ENCODE assay signal across 9 cellular contexts in the genomic region with DNA sequence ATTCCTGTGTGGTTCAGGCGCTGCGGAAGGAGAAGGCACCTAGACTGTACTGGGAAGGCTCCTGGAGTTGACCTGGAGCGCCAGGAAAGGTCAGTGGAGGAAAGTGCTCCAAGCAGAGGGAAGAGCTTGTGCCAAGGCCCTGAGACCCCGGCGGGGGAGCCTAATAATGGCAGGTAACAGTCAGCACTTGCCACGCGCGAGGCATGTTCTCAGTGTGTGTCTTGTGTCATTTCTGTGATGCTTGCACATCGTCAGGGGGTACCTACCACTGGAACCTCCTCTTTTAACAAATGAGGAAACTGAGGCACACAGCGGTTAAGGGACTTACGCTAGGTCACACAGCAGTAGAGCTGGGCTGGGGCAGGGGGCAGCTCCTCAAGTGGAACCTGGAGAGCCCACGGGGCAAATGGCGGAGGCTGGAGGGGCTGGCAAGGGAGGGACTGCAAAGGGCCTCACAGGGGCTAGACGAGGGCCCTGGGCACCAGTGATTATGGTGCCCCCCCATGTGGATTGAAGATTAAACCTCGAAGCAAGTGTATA. TPM values are rescaled to one million over a fixed set of nuclear protein-coding genes. Genes with fewer than 3 reads are reported as not detected.
DNase-seq lines count a peak whose midpoint lies in the region; ATAC-seq and TF ChIP-seq lines count a peak whose summit lies in the region.
"Had no signal": no experiment of that assay in that cellular context is flagged by ENCODE, and none has a peak within 500 bp of the region (broad histone marks: within the 10 kb centered on the region; RNA-seq: fewer than 3 reads in every experiment).

No MANE protein-coding gene starts in this region.

- peaks cover 12% of the 10 kb centered on the region for H3K4me1 Mint-ChIP-seq in activated CD8-positive, alpha-beta memory T cell treated with anti-CD3 and anti-CD28 coated beads, Interleukin-2, amount 10 ng/mL, durations not matched to agents 7 days and 5 days
- peaks cover 4% of the 10 kb centered on the region for H3K4me1 Mint-ChIP-seq in activated T-helper 17 cell treated with anti-CD3 and anti-CD28 coated beads, Interleukin-2, amount 50 U/mL, for 72 hours

- H3K9me3 Mint-ChIP-seq in activated CD8-positive, alpha-beta memory T cell treated with anti-CD3 and anti-CD28 coated beads, Interleukin-2, amount 10 ng/mL, durations not matched to agents 7 days and 5 days (ENCODE audit: low read depth): no peaks in the 10 kb centered on the region
- H3K9me3 Mint-ChIP-seq in activated T-helper 17 cell treated with anti-CD3 and anti-CD28 coated beads, Interleukin-2, amount 50 U/mL, for 72 hours: no peaks in the 10 kb centered on the region

- H3K9me3 ChIP-seq in lower lobe of right lung (no peaks in the 10 kb centered on the region), thyroid gland (no peaks in the 10 kb centered on the region)

- peak overlapping the region; percentile 69 for H3K4me3 Mint-ChIP-seq in activated CD8-positive, alpha-beta memory T cell treated with anti-CD3 and anti-CD28 coated beads, Interleukin-2, amount 10 ng/mL, durations not matched to agents 7 days and 5 days
- peak overlapping the region; percentile 72 for H3K4me3 Mint-ChIP-seq in activated T-helper 17 cell treated with anti-CD3 and anti-CD28 coated beads, Interleukin-2, amount 50 U/mL, for 72 hours

- H3K27ac ChIP-seq in lower lobe of right lung: peak overlapping the region; percentile 62
- H3K27ac ChIP-seq in thyroid gland: peak overlapping the region in 1 of 3 donors; percentile 30

- CTCF ChIA-PET in activated CD8-positive, alpha-beta memory T cell treated with anti-CD3 and anti-CD28 coated beads, Interleukin-2, amount 10 ng/mL, durations not matched to agents 7 days and 5 days (lab: Charles Lee): interaction anchor here (0.6 to 1.3 kb wide), 3 partner anchors 9 to 188 kb away, joined by 3 to 18 read pairs (median 3); no protein-coding TSS in a partner anchor

- DNase-seq in activated CD8-positive, alpha-beta memory T cell treated with anti-CD3 and anti-CD28 coated beads, Interleukin-2, amount 10 ng/mL, durations not matched to agents 7 days and 5 days: no peak
- no peak for DNase-seq in activated CD8-positive, alpha-beta memory T cell treated with anti-CD3 and anti-CD28 coated beads, Interleukin-2, amount 50 U/mL, for 4 hours
- no peak for DNase-seq in lower lobe of right lung
- no peak for DNase-seq in thyroid gland
- no peak for DNase-seq in GM03348 (ENCODE audit: low spot score)
- DNase-seq in T-helper 9 cell: no peak
- DNase-seq: amniotic stem cell had no signal

- TF ChIP-seq CTCF in lower lobe of right lung (IDR thresholded peaks at IDR 0.05) (no peak), thyroid gland (IDR thresholded peaks at IDR 0.05) (no peak)

- H3K4me3 ChIP-seq in lower lobe of right lung: peak overlapping the region; percentile 61
- H3K4me3 ChIP-seq in thyroid gland (replicated peaks in 1 of 3): peak overlapping the region; percentile 29 to 49 (median 48)

- intact Hi-C loops in lower lobe of right lung (cut with DNase I): no loop called here
- intact Hi-C loops in thyroid gland (cut with DNase I): no loop called here

- peaks cover 32% of the 10 kb centered on the region for H3K27me3 Mint-ChIP-seq in activated CD8-positive, alpha-beta memory T cell treated with anti-CD3 and anti-CD28 coated beads, Interleukin-2, amount 10 ng/mL, durations not matched to agents 7 days and 5 days
- H3K27me3 Mint-ChIP-seq in activated T-helper 17 cell treated with anti-CD3 and anti-CD28 coated beads, Interleukin-2, amount 50 U/mL, for 72 hours: peaks cover 22% of the 10 kb centered on the region

- WGBS in thyroid gland, 2 donors: 55 to 66% methylated on average over 10 to 15 of the region's 15 CpGs

- no peak for ATAC-seq in activated CD8-positive, alpha-beta memory T cell treated with anti-CD3 and anti-CD28 coated beads, Interleukin-2, amount 10 ng/mL, durations not matched to agents 7 days and 5 days
- no peak for ATAC-seq in activated T-helper 17 cell treated with anti-CD3 and anti-CD28 coated beads, Interleukin-2, amount 50 U/mL, for 72 hours (replicated peaks)
- ATAC-seq in lower lobe of right lung (no peak), HG03342 (IDR thresholded peaks at IDR 0.05; ENCODE audit: unreplicated experiment) (no peak)

- H3K36me3 ChIP-seq in lower lobe of right lung (no peaks in the 10 kb centered on the region), thyroid gland (no peaks in the 10 kb centered on the region)

- peaks cover 8% of the 10 kb centered on the region for H3K4me1 ChIP-seq in lower lobe of right lung
- H3K4me1 ChIP-seq in thyroid gland: peaks cover 5 to 8% of the 10 kb centered on the region in 2 donors

- no peaks in the 10 kb centered on the region for H3K36me3 Mint-ChIP-seq in activated CD8-positive, alpha-beta memory T cell treated with anti-CD3 and anti-CD28 coated beads, Interleukin-2, amount 10 ng/mL, durations not matched to agents 7 days and 5 days
- no peaks in the 10 kb centered on the region for H3K36me3 Mint-ChIP-seq in activated T-helper 17 cell treated with anti-CD3 and anti-CD28 coated beads, Interleukin-2, amount 50 U/mL, for 72 hours (ENCODE audit: low read depth)

- no peak for TF ChIP-seq POLR2A in thyroid gland (IDR thresholded peaks at IDR 0.05)

- H3K27me3 ChIP-seq in lower lobe of right lung (ENCODE audit: low read depth): peaks cover 6% of the 10 kb centered on the region
- no peaks in the 10 kb centered on the region for H3K27me3 ChIP-seq in thyroid gland

- H3K27ac Mint-ChIP-seq in activated CD8-positive, alpha-beta memory T cell treated with anti-CD3 and anti-CD28 coated beads, Interleukin-2, amount 10 ng/mL, durations not matched to agents 7 days and 5 days: peak overlapping the region; percentile 36
- no peak overlapping the region for H3K27ac Mint-ChIP-seq in activated T-helper 17 cell treated with anti-CD3 and anti-CD28 coated beads, Interleukin-2, amount 50 U/mL, for 72 hours

RNA-seq across cellular contexts. Expression of a gene that starts 1.0 kb away (rescaled TPM):
- total RNA-seq in activated CD8-positive, alpha-beta memory T cell treated with anti-CD3 and anti-CD28 coated beads, Interleukin-2, amount 10 ng/mL, durations not matched to agents 7 days and 5 days: under 1 TPM; 0.47 to 0.61 TPM
- total RNA-seq in activated T-helper 17 cell treated with anti-CD3 and anti-CD28 coated beads, Interleukin-2, amount 50 U/mL, for 72 hours: under 1 TPM; 0.08 to 0.37 TPM
- total RNA-seq in lower lobe of right lung: 1.7 TPM
- total RNA-seq in thyroid gland: 10 to 100 TPM in 1 of 4 donors, 1 to 10 TPM in 3; 6.6 to 15.4 (median 8.1) TPM

RNA-seq across cellular contexts. Expression of a gene that starts 18.5 kb away (rescaled TPM):
- total RNA-seq in activated CD8-positive, alpha-beta memory T cell treated with anti-CD3 and anti-CD28 coated beads, Interleukin-2, amount 10 ng/mL, durations not matched to agents 7 days and 5 days: 1 to 10 TPM in 1 of 2 experiments, under 1 TPM in 1; 0.82 to 1.0 TPM
- 1 to 10 TPM in 1 of 2 donors, under 1 TPM in 1; 0.69 to 1.1 TPM for total RNA-seq in activated T-helper 17 cell treated with anti-CD3 and anti-CD28 coated beads, Interleukin-2, amount 50 U/mL, for 72 hours
- total RNA-seq in lower lobe of right lung (0.47 TPM), thyroid gland (1 to 10 TPM; 2.6 to 8.2 (median 3.5) TPM)

RNA-seq across cellular contexts. Expression of a gene that starts 51.0 kb away (rescaled TPM):
- 10 to 100 TPM; 67.4 to 69.5 TPM for total RNA-seq in activated CD8-positive, alpha-beta memory T cell treated with anti-CD3 and anti-CD28 coated beads, Interleukin-2, amount 10 ng/mL, durations not matched to agents 7 days and 5 days
- total RNA-seq in activated T-helper 17 cell treated with anti-CD3 and anti-CD28 coated beads, Interleukin-2, amount 50 U/mL, for 72 hours: 10 to 100 TPM; 56.0 to 68.7 TPM
- 34.6 TPM for total RNA-seq in lower lobe of right lung
- 10 to 100 TPM; 47.1 to 52.7 (median 50.9) TPM for total RNA-seq in thyroid gland
